ENCODE assay signal across 34 cellular contexts in the genomic region with DNA sequence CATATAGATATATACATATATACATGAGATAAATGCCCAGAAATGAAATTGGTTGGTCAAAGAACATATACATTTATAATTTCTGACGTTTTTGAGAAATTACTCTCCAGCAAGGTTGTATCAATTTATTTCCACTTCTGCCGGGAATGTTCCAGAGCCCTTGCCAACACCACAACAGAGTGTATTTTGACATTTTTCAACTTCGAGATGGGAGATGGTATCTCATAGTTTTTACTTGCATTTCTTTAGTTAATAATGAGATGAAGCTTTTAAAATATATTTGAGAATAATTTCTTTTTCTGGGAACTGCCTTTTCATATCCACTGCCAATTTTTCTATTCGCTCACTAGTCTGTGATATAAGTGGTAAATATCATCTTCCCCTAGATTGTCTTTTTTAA. TPM values are rescaled to one million over a fixed set of nuclear protein-coding genes. Genes with fewer than 3 reads are reported as not detected.
"Had no signal": no experiment of that assay in that cellular context is flagged by ENCODE, and none has a peak within 500 bp of the region (broad histone marks: within the 10 kb centered on the region; RNA-seq: fewer than 3 reads in every experiment).

No MANE protein-coding gene starts in this region.

- H3K27ac ChIP-seq: adrenal gland, ascending aorta, brain microvascular endothelial cell, breast epithelium, cardiac muscle cell had no signal

- H3K27me3 ChIP-seq: adrenal gland, ascending aorta, brain microvascular endothelial cell, breast epithelium, cardiac muscle cell had no signal

- DNase-seq: activated effector memory CD4-positive, alpha-beta T cell treated with anti-CD3 and anti-CD28 coated beads, Interleukin-2, amount 50 U/mL, for 16 hours; activated effector memory CD4-positive, alpha-beta T cell treated with Interleukin-2 at 50 U/mL for 16 hours; activated gamma-delta T cell; activated gamma-delta T cell treated with Interleukin-2 at 50 U/mL for 16 hours; activated naive CD4-positive, alpha-beta T cell; activated naive CD4-positive, alpha-beta T cell treated with anti-CD3 and anti-CD28 coated beads for 36 hours; activated naive CD4-positive, alpha-beta T cell treated with anti-CD3 and anti-CD28 coated beads, Interleukin-2, amount 10 ng/mL, durations not matched to agents 7 days and 5 days; activated naive CD4-positive, alpha-beta T cell treated with anti-CD3 and anti-CD28 coated beads, Interleukin-2, amount 50 U/mL, for 16 hours; activated naive CD4-positive, alpha-beta T cell treated with Interleukin-2 at 50 U/mL for 16 hours; activated naive CD8-positive, alpha-beta T cell treated with anti-CD3 and anti-CD28 coated beads for 36 hours; activated naive CD8-positive, alpha-beta T cell treated with anti-CD3 and anti-CD28 coated beads, Interleukin-2, amount 10 ng/mL, durations not matched to agents 7 days and 5 days; activated naive CD8-positive, alpha-beta T cell treated with anti-CD3 and anti-CD28 coated beads, Interleukin-2, amount 50 U/mL, for 24 hours; activated T-cell treated with anti-CD3 and anti-CD28 coated beads, Interleukin-2, amount 50 U/mL, for 1 hour; activated T-cell treated with anti-CD3 and anti-CD28 coated beads, Interleukin-2, amount 50 U/mL, for 24 hours; activated T-cell treated with anti-CD3 and anti-CD28 coated beads, Interleukin-2, amount 50 U/mL, for 4 hours; activated T-cell treated with anti-CD3 and anti-CD28 coated beads, Interleukin-2, amount 50 U/mL, for 48 hours; activated T-cell treated with anti-CD3 and anti-CD28 coated beads, Interleukin-2, amount 50 U/mL, for 72 hours; adrenal gland; amniotic stem cell; amygdala; anterior cingulate cortex; body of pancreas; brain microvascular endothelial cell; caudate nucleus; central memory CD4-positive, alpha-beta T cell; cerebellar nuclear complex had no signal

- H3K4me1 ChIP-seq: ascending aorta, breast epithelium had no signal

- H3K4me3 ChIP-seq: adrenal gland, ascending aorta, body of pancreas, breast epithelium, cardiac muscle cell had no signal

- ATAC-seq: activated naive CD4-positive, alpha-beta T cell treated with anti-CD3 and anti-CD28 coated beads, Interleukin-2, amount 50 U/mL, for 72 hours; activated naive CD8-positive, alpha-beta T cell treated with anti-CD3 and anti-CD28 coated beads, Interleukin-2, amount 50 U/mL, for 24 hours; activated T-cell treated with anti-CD3 and anti-CD28 coated beads, Interleukin-2, amount 50 U/mL, for 4 hours; activated T-cell treated with anti-CD3 and anti-CD28 coated beads, Interleukin-2, amount 50 U/mL, for 72 hours; activated T-helper 17 cell treated with anti-CD3 and anti-CD28 coated beads, Interleukin-2, amount 50 U/mL, for 72 hours; body of pancreas had no signal

- H3K9me3 ChIP-seq: adrenal gland, ascending aorta, body of pancreas, breast epithelium had no signal

- H3K36me3 ChIP-seq: adrenal gland, ascending aorta, brain microvascular endothelial cell, breast epithelium, cardiac muscle cell had no signal

- FAIRE-seq: astrocyte, bronchial epithelial cell had no signal

RNA-seq across cellular contexts. Expression of gene CLMP, which starts 19.3 kb away (rescaled TPM):
- total RNA-seq: activated T-helper 1 cell treated with anti-CD3 and anti-CD28 coated beads, Interleukin-12 subunit alpha, Interleukin-12 subunit beta, Interleukin-2, Interleukin-4 antibody, amounts not matched to agents 30 ng/mL and 10 ng/mL and 1 ng/mL, durations not matched to agents 14 hours and 24 hours and 36 hours had no signal
